ENCODE assay signal across 7 cellular contexts in the genomic region with DNA sequence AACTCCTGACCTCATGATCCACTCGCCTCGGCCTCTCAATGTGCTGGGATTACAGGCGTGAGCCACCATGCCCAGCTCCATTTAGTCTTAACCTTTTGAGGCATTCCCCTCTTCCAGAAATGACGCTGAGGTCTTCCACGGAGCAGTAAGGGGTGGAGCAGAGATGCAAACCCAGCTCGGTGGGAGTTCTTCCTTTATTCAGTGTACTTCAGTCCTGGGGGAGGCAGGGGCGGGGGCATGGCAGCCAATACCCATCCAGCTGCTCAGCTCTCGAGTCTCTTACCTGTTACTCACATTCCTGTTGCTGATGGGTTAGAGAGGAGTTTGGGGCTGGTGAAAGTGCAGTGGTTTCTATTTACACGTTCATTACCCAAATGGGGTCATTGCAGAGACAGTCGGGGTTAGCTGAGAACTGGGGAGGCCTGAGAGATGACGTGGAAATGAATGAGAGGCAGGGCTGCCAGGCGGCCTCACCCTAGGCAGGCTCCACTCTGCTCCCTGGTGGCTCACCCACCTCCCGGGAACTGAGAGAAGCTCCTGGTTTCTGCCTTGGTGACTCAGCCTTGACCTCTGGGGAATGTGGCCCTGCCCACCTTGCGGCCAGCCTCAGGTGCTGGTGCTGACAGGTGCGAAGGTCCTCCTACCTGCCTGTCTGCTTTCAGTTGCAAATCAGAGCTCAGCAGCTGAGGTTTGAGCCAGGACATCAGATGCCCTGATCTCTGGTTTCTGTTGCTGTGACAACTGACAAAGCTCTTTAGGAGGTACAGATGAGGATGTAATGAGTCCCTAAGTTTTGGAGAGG. TPM values are rescaled to one million over a fixed set of nuclear protein-coding genes. Genes with fewer than 3 reads are reported as not detected.
DNase-seq lines count a peak whose midpoint lies in the region; ATAC-seq, FAIRE-seq and TF ChIP-seq lines count a peak whose summit lies in the region.

No MANE protein-coding gene starts in this region.

- FAIRE-seq in RCC 7860 (lab: Jason Lieb, UNC), result no peak

- WGBS in sigmoid colon, 2 donors, result 21 to 66% methylated on average over 15 of the region's 15 CpGs
- 72% methylated on average over 13 of the region's 15 CpGs for WGBS in suprapubic skin

- peak overlapping the region; percentile 39 to 66 (median 48) for H3K27ac ChIP-seq in sigmoid colon
- H3K27ac ChIP-seq in suprapubic skin, result no peak overlapping the region

- intact Hi-C loops in Right ventricle myocardium superior (cut with DNase I) (no loop called here), sigmoid colon (cut with DNase I) (no loop called here)

- H3K27me3 ChIP-seq in sigmoid colon (no peaks in the 10 kb centered on the region), suprapubic skin (no peaks in the 10 kb centered on the region)

- H3K4me1 ChIP-seq in sigmoid colon (peaks cover 0 to 24% (median 13%) of the 10 kb centered on the region in 4 donors), suprapubic skin (peaks cover 18% of the 10 kb centered on the region)

- TF ChIP-seq CTCF in sigmoid colon (IDR thresholded peaks at IDR 0.05) (no peak), suprapubic skin (IDR thresholded peaks at IDR 0.05) (peak in 1 of 2 donors; percentile 22)

- H3K4me3 ChIP-seq in sigmoid colon (no peak overlapping the region), suprapubic skin (no peak overlapping the region)

- DNase-seq in RCC 7860 (ENCODE audit: low spot score) (peak; percentile 9), Right ventricle myocardium superior (no peak), sigmoid colon (no peak), suprapubic skin (ENCODE audit: low spot score in 2 of 2) (no peak), NCI-H1105 (lab: John Stamatoyannopoulos, UW) (no peak)

- TF ChIP-seq EP300 in sigmoid colon (IDR thresholded peaks at IDR 0.05) (no peak), suprapubic skin (IDR thresholded peaks at IDR 0.05) (no peak)

- ATAC-seq in GM21526 (IDR thresholded peaks at IDR 0.05; ENCODE audit: low FRiP score, unreplicated experiment) (peak; percentile 36), Right ventricle myocardium superior (ENCODE audit: poor library complexity) (peak; percentile 51), HG03439 (IDR thresholded peaks at IDR 0.05; ENCODE audit: unreplicated experiment) (no peak)

- H3K36me3 ChIP-seq in sigmoid colon (peaks cover 0 to 42% (median 22%) of the 10 kb centered on the region in 4 donors), suprapubic skin (peaks cover 45% of the 10 kb centered on the region)

- no peak for TF ChIP-seq POLR2A in sigmoid colon (IDR thresholded peaks at IDR 0.05)
- no peak for TF ChIP-seq POLR2A in suprapubic skin (IDR thresholded peaks at IDR 0.05)

- no peaks in the 10 kb centered on the region for H3K9me3 ChIP-seq in sigmoid colon
- no peaks in the 10 kb centered on the region for H3K9me3 ChIP-seq in suprapubic skin

RNA-seq across cellular contexts. Expression of a gene that starts 13.4 kb away (rescaled TPM):
- total RNA-seq in Right ventricle myocardium superior, result 1.8 TPM
- 1 to 10 TPM; 1.8 to 5.1 (median 3.2) TPM for total RNA-seq in sigmoid colon
- 100 to 1,000 TPM in 2 of 3 donors, 10 to 100 TPM in 1; 51.7 to 324 (median 109) TPM for polyA plus RNA-seq in sigmoid colon
- total RNA-seq in suprapubic skin, result 100 to 1,000 TPM in 1 of 4 donors, 10 to 100 TPM in 3; 71.9 to 109 (median 84.6) TPM

Comparison
In these comparisons a context has a peak if more than half of its experiments do, and no peak if none do; other contexts are left out.
1. RNA of a gene that starts 13.4 kb away (total RNA-seq): 71.9 to 109 TPM in suprapubic skin; 1.8 to 5.1 TPM in sigmoid colon and 1.8 TPM in Right ventricle myocardium superior (single experiment); every median in the first group is over 10 times any median in the second.